Comparison of ENCODE assay signal across 9 cellular contexts in the genomic region with DNA sequence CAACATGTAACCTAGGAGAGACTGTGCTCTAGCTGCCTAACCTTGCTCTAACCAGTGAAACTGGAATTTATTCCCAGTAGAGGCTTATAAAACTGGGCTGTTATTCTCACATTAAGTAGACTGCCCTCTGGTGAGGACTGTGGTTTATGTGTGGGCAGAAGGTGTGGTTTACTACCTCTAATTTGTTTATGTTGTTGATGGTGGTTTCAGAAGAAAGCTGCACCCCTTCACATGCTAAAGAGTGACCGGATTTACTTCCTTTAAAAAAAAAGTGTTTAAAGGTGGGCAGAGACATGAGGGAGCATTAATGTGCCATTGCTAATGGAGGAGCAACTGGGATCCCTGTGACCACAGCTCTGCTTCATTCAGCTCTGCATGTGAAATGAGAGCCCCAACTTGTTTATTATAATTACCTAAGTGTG.
DNase-seq lines count a peak whose midpoint lies in the region; ATAC-seq, FAIRE-seq and TF ChIP-seq lines count a peak whose summit lies in the region.
"Had no signal": no experiment of that assay in that cellular context is flagged by ENCODE, and none has a peak within 500 bp of the region (broad histone marks: within the 10 kb centered on the region; RNA-seq: fewer than 3 reads in every experiment).

No MANE protein-coding gene starts in this region.

- TF ChIP-seq CTCF in C4-2B (conservative IDR thresholded peaks at IDR 0.05): peak; percentile 70
- TF ChIP-seq CTCF in H1 (IDR thresholded peaks at IDR 0.05; ENCODE audit: control extremely low read depth in 1 of 3, insufficient read depth in 1 of 3, low read depth in 1 of 3, low read length in 3 of 3): peak in 1 of 3 experiments; percentile 12; a peak in 2 of 4 replicates
- peak in 2 of 4 experiments; percentile 13 to 19 for TF ChIP-seq CTCF in prostate gland (IDR thresholded peaks at IDR 0.05)

- H3K4me3 ChIP-seq in H1 (ENCODE audit: extremely low read depth in 1 of 4, insufficient read depth in 2 of 4, low read depth in 3 of 4, low read length in 4 of 4) (no peak overlapping the region), prostate gland (no peak overlapping the region)

- H2AFZ ChIP-seq in H1 (ENCODE audit: low read length): 0 out of 2 replicates have a peak overlapping the region, but pooled peaks have one; percentile 42

- no peak overlapping the region for H3K18ac ChIP-seq in H1 (ENCODE audit: extremely low read depth, low read length)

- H2AK5ac ChIP-seq in H1 (ENCODE audit: low read depth, low read length): no peak overlapping the region

- 55% methylated on average over 1 of the region's 1 CpG; no CpG with 5 or more reads in 1 of the 2 experiments for WGBS in H1 (ENCODE audit: extremely low coverage in 1 of 2, insufficient coverage in 1 of 2, insufficient read length in 1 of 2, insufficient replicate concordance in 2 of 2, low coverage in 1 of 2, low lambda C conversion rate in 2 of 2, missing lambda C conversion rate in 1 of 2), 2 experiments
- WGBS in prostate gland: 57% methylated on average over 1 of the region's 1 CpG

- H3K4ac ChIP-seq in H1 (replicated peaks; ENCODE audit: insufficient read length, low read depth, low read length): no peak overlapping the region

- H2BK15ac ChIP-seq in H1 (ENCODE audit: low read length): no peak overlapping the region

- H3K36me3 ChIP-seq in H1 (ENCODE audit: control insufficient read depth in 2 of 4, insufficient read depth in 4 of 4, low read length in 3 of 4) (no peaks in the 10 kb centered on the region), prostate gland (no peaks in the 10 kb centered on the region)

- TF ChIP-seq POLR2A in H1 (IDR thresholded peaks at IDR 0.05; ENCODE audit: control extremely low read depth in 1 of 2, low read depth in 2 of 2, low read length in 2 of 2) (no peak), prostate gland (IDR thresholded peaks at IDR 0.05) (no peak)

- H4K5ac ChIP-seq in H1 (ENCODE audit: insufficient read length, low read depth, low read length): no peak overlapping the region

- no peak overlapping the region for H3K9ac ChIP-seq in H1 (replicated peaks in 1 of 4; ENCODE audit: extremely low read depth in 1 of 4, low read depth in 3 of 4, low read length in 3 of 4)

- no peak overlapping the region for H3K4me2 ChIP-seq in H1 (ENCODE audit: insufficient read depth in 1 of 2, low read depth in 2 of 2, low read length in 2 of 2)

- TF ChIP-seq EP300 in H1 (IDR thresholded peaks at IDR 0.05; ENCODE audit: borderline replicate concordance in 1 of 2, low read depth in 2 of 2, low read length in 2 of 2): no peak

- no peaks in the 10 kb centered on the region for H3K9me3 ChIP-seq in H1 (ENCODE audit: insufficient read depth in 2 of 2, low read depth in 1 of 2, low read length in 1 of 2)
- no peaks in the 10 kb centered on the region for H3K9me3 ChIP-seq in prostate gland

- H3K27me3 ChIP-seq in H1 (replicated peaks in 1 of 4; ENCODE audit: control insufficient read depth in 3 of 4, extremely low read depth in 1 of 4, insufficient read depth in 3 of 4, low read length in 3 of 4) (no peaks in the 10 kb centered on the region), prostate gland (replicated peaks; ENCODE audit: insufficient read depth) (no peaks in the 10 kb centered on the region)

- no peak overlapping the region for H4K8ac ChIP-seq in H1 (ENCODE audit: extremely low read depth, insufficient read depth, low read length)

- intact Hi-C loops in prostate gland (cut with DNase I): no loop called here
- intact Hi-C loops in posterior vena cava (cut with DNase I): no loop called here

- ATAC-seq in GM21423 (IDR thresholded peaks at IDR 0.05; ENCODE audit: unreplicated experiment) (peak; percentile 77), HG03045 (IDR thresholded peaks at IDR 0.05; ENCODE audit: unreplicated experiment) (no peak)

- no peak overlapping the region for H3K56ac ChIP-seq in H1 (replicated peaks; ENCODE audit: insufficient read length, low read depth, low read length)

- H3K23ac ChIP-seq in H1 (ENCODE audit: insufficient read length): no peak overlapping the region

- no peak overlapping the region for H2BK12ac ChIP-seq in H1 (ENCODE audit: low read depth, low read length)

- DNase-seq in HT-29 (ENCODE audit: low spot score): peak; percentile 92
- no peak for DNase-seq in H1 (ENCODE audit: low read depth in 1 of 2, low spot score in 2 of 2)
- DNase-seq in prostate gland (ENCODE audit: low spot score): no peak
- DNase-seq in posterior vena cava (ENCODE audit: low spot score): no peak
- DNase-seq in islet precursor cell: no peak

- H3K23me2 ChIP-seq in H1 (ENCODE audit: low read depth, low read length): no peaks in the 10 kb centered on the region

- TF ChIP-seq RAD21 in H1 (IDR thresholded peaks at IDR 0.05 in 1 of 2, conservative IDR thresholded peaks at IDR 0.05 in 1 of 2; ENCODE audit: low read depth in 2 of 2, low read length in 2 of 2): peak; percentile 25 to 26; a peak in 2 of 4 replicates

- no peak overlapping the region for H4K91ac ChIP-seq in H1 (replicated peaks; ENCODE audit: insufficient read length, low read length)

- FAIRE-seq in H1 (lab: Jason Lieb, UNC): no peak
- FAIRE-seq: TTC549 had no signal

- POLR2A ChIA-PET in H1 (lab: Charles Lee; ENCODE audit: partially characterized antibody): no interaction called here

- no peak overlapping the region for H2BK5ac ChIP-seq in H1 (ENCODE audit: low read depth, low read length)

- H2BK120ac ChIP-seq in H1 (replicated peaks; ENCODE audit: low read depth, low read length): no peak overlapping the region

- no peak overlapping the region for H2BK20ac ChIP-seq in H1 (ENCODE audit: low read length)

- CTCF ChIA-PET in H1 (lab: Charles Lee; ENCODE audit: partially characterized antibody): interaction anchor here (0.6 to 1.7 kb wide), 14 partner anchors 9 to 249 kb away, joined by 3 to 5 read pairs (median 3); no protein-coding TSS in a partner anchor

- H3K14ac ChIP-seq in H1 (ENCODE audit: insufficient read length): no peak overlapping the region

- H3K27ac ChIP-seq in C4-2B (no peak overlapping the region), H1 (ENCODE audit: low read depth, low read length) (no peak overlapping the region), prostate gland (no peak overlapping the region)

- no peaks in the 10 kb centered on the region for H3K4me1 ChIP-seq in H1 (replicated peaks in 1 of 4; ENCODE audit: control insufficient read depth in 3 of 4, insufficient read depth in 4 of 4, low read length in 3 of 4)
- no peaks in the 10 kb centered on the region for H3K4me1 ChIP-seq in prostate gland (replicated peaks)

- H3K79me1 ChIP-seq in H1 (ENCODE audit: low read depth, low read length): no peaks in the 10 kb centered on the region

- no peaks in the 10 kb centered on the region for H4K20me1 ChIP-seq in H1 (replicated peaks in 1 of 2; ENCODE audit: control insufficient read depth in 1 of 2, insufficient read depth in 2 of 2, low read length in 2 of 2)

- no peaks in the 10 kb centered on the region for H3K79me2 ChIP-seq in H1 (ENCODE audit: control insufficient read depth in 1 of 2, insufficient read depth in 2 of 2, low read length in 2 of 2)

TF ChIP-seq in H1, 55 proteins besides CTCF, POLR2A, EP300 and RAD21:
- TF ChIP-seq JUND (IDR thresholded peaks at IDR 0.05; ENCODE audit: low read length) (no peak), FOSL1 (IDR thresholded peaks at IDR 0.05; ENCODE audit: insufficient read depth, low read depth, low read length) (no peak)
TF ChIP-seq in H1: peak in this region for 0.
